ENCODE assay signal across 10 cellular contexts in genomic region chr16:11715246-11715947, GRCh38. TPM values are rescaled to one million over a fixed set of nuclear protein-coding genes. Genes with fewer than 3 reads are reported as not detected.
DNase-seq lines count a peak whose midpoint lies in the region; ATAC-seq, FAIRE-seq and TF ChIP-seq lines count a peak whose summit lies in the region.
"Had no signal": no experiment of that assay in that cellular context is flagged by ENCODE, and none has a peak within 500 bp of the region (broad histone marks: within the 10 kb centered on the region; RNA-seq: fewer than 3 reads in every experiment).

No MANE protein-coding gene starts in this region.

- CTCF ChIA-PET in CD8-positive, alpha-beta T cell (lab: Charles Lee): interaction anchor here (0.6 to 7.9 kb wide), 37 partner anchors 10 to 767 kb away, joined by 3 to 127 read pairs (median 4); partner anchors contain the start of gene TXNDC11

- peaks cover 4% of the 10 kb centered on the region for H3K27me3 Mint-ChIP-seq in CD4-positive, CD25-positive, alpha-beta regulatory T cell
- no peaks in the 10 kb centered on the region for H3K27me3 Mint-ChIP-seq in CD8-positive, alpha-beta T cell (ENCODE audit: low read depth)

- no peak for DNase-seq in CD4-positive, CD25-positive, alpha-beta regulatory T cell
- DNase-seq in GM12892 (ENCODE audit: insufficient read length): no peak
- DNase-seq in NK-92 treated with Interleukin-12 subunit alpha and Interleukin-12 subunit beta, amount 100 ng/mL, for 24 hours (lab: John Stamatoyannopoulos, UW): no peak
- no peak for DNase-seq in CD8-positive, alpha-beta T cell

- H4K20me1 ChIP-seq in SU-DHL-6 (ENCODE audit: low read depth, low read length): no peaks in the 10 kb centered on the region

- peaks cover 63% of the 10 kb centered on the region for H3K36me3 ChIP-seq in CD4-positive, CD25-positive, alpha-beta regulatory T cell (ENCODE audit: control insufficient read depth, insufficient read depth, low read length)
- H3K36me3 ChIP-seq in SU-DHL-6 (ENCODE audit: low read length): peaks cover 20% of the 10 kb centered on the region; the same call in 1 of the 2 replicates
- H3K36me3 ChIP-seq in muscle layer of duodenum (ENCODE audit: control insufficient read depth in 1 of 2, insufficient read depth in 2 of 2, low read length in 2 of 2): peaks cover 13 to 20% of the 10 kb centered on the region in 2 donors
- peaks cover 11% of the 10 kb centered on the region for H3K36me3 ChIP-seq in CD8-positive, alpha-beta T cell (ENCODE audit: insufficient read depth, low read length)

- no peak for TF ChIP-seq POLR2A in GM12892 (IDR thresholded peaks at IDR 0.05; ENCODE audit: low read depth, low read length)
- TF ChIP-seq POLR2A in GM18505 (IDR thresholded peaks at IDR 0.05; ENCODE audit: borderline replicate concordance, extremely low read depth, insufficient read depth, insufficient read length): no peak

- H3K4me3 Mint-ChIP-seq in CD4-positive, CD25-positive, alpha-beta regulatory T cell: no peak overlapping the region
- no peak overlapping the region for H3K4me3 Mint-ChIP-seq in CD8-positive, alpha-beta T cell

- no peak overlapping the region for H3K9ac ChIP-seq in SU-DHL-6 (ENCODE audit: low read length)
- H3K9ac ChIP-seq: GM23248 had no signal

- H2AFZ ChIP-seq in SU-DHL-6 (ENCODE audit: low read depth, low read length, severe bottlenecking): no peak overlapping the region
- H2AFZ ChIP-seq: GM23248 had no signal

- no peaks in the 10 kb centered on the region for H3K9me3 ChIP-seq in CD4-positive, CD25-positive, alpha-beta regulatory T cell (ENCODE audit: control insufficient read depth in 2 of 2, low read length in 2 of 2)
- H3K9me3 ChIP-seq in SU-DHL-6 (ENCODE audit: insufficient read depth, low read length): no peaks in the 10 kb centered on the region
- H3K9me3 ChIP-seq in muscle layer of duodenum (ENCODE audit: control insufficient read depth in 1 of 2, low read length in 2 of 2): no peaks in the 10 kb centered on the region
- H3K9me3 ChIP-seq in CD8-positive, alpha-beta T cell (ENCODE audit: low read length): no peaks in the 10 kb centered on the region
- H3K9me3 ChIP-seq: upper lobe of left lung had no signal

- H3K4me3 ChIP-seq in CD4-positive, CD25-positive, alpha-beta regulatory T cell (ENCODE audit: low read depth, low read length): no peak overlapping the region
- no peak overlapping the region for H3K4me3 ChIP-seq in SU-DHL-6 (ENCODE audit: insufficient read depth, low read length, poor library complexity, severe bottlenecking)
- no peak overlapping the region for H3K4me3 ChIP-seq in muscle layer of duodenum (ENCODE audit: low read depth in 1 of 2, low read length in 2 of 2)
- no peak overlapping the region for H3K4me3 ChIP-seq in CD8-positive, alpha-beta T cell (ENCODE audit: low read depth, low read length)
- H3K4me3 ChIP-seq: GM23248, upper lobe of left lung had no signal

- intact Hi-C loops in CD8-positive, alpha-beta T cell (cut with DNase I, micrococcal nuclease): loop anchor here (2.0 kb wide), 1 partner anchor 751 kb away; no protein-coding TSS in a partner anchor

- no peaks in the 10 kb centered on the region for H3K9me2 ChIP-seq in SU-DHL-6 (replicated peaks; ENCODE audit: insufficient read depth, low read length)

- TF ChIP-seq CTCF in SU-DHL-6 (IDR thresholded peaks at IDR 0.05; ENCODE audit: insufficient read depth, low read length, poor library complexity, severe bottlenecking): no peak
- no peak for TF ChIP-seq CTCF in CD8-positive, alpha-beta T cell (IDR thresholded peaks at IDR 0.05)

- no peaks in the 10 kb centered on the region for H3K9me3 Mint-ChIP-seq in CD4-positive, CD25-positive, alpha-beta regulatory T cell
- no peaks in the 10 kb centered on the region for H3K9me3 Mint-ChIP-seq in CD8-positive, alpha-beta T cell

- POLR2A ChIA-PET in CD8-positive, alpha-beta T cell (lab: Charles Lee): interaction anchor here (0.6 to 0.9 kb wide), 2 partner anchors 27 to 109 kb away, joined by 3 to 5 read pairs; partner anchors contain the start of gene TXNDC11

- H3K4me1 Mint-ChIP-seq in CD4-positive, CD25-positive, alpha-beta regulatory T cell: peaks cover 30 to 43% (median 34%) of the 10 kb centered on the region in 4 donors
- H3K4me1 Mint-ChIP-seq in CD8-positive, alpha-beta T cell (ENCODE audit: low read depth): peaks cover 25% of the 10 kb centered on the region

- H3F3A ChIP-seq in SU-DHL-6 (ENCODE audit: insufficient read depth): peaks cover 20% of the 10 kb centered on the region; the same call in 1 of the 2 replicates

- peak; percentile 73 for FAIRE-seq in GM12892 (lab: Jason Lieb, UNC)

- H3K36me3 Mint-ChIP-seq in CD4-positive, CD25-positive, alpha-beta regulatory T cell: peaks cover 34% of the 10 kb centered on the region
- H3K36me3 Mint-ChIP-seq in CD8-positive, alpha-beta T cell: peaks cover 69% of the 10 kb centered on the region

- no peak overlapping the region for H3K4me2 ChIP-seq in SU-DHL-6 (ENCODE audit: low read depth, low read length, poor library complexity, severe bottlenecking)

- H3K4me1 ChIP-seq in CD4-positive, CD25-positive, alpha-beta regulatory T cell (ENCODE audit: control insufficient read depth, insufficient read depth, low read length, poor library complexity, severe bottlenecking): no peaks in the 10 kb centered on the region
- peaks cover 0 to 24% of the 10 kb centered on the region in 2 donors for H3K4me1 ChIP-seq in muscle layer of duodenum (ENCODE audit: control insufficient read depth in 1 of 2, insufficient read depth in 2 of 2, low read length in 2 of 2)
- H3K4me1 ChIP-seq in CD8-positive, alpha-beta T cell (ENCODE audit: insufficient read depth, low read length): no peaks in the 10 kb centered on the region

- ATAC-seq in CD4-positive, CD25-positive, alpha-beta regulatory T cell (ENCODE audit: low read depth in 2 of 2): no peak
- ATAC-seq in HG02759 (IDR thresholded peaks at IDR 0.05; ENCODE audit: unreplicated experiment): no peak
- ATAC-seq in GM18505 (IDR thresholded peaks at IDR 0.05; ENCODE audit: unreplicated experiment): no peak
- ATAC-seq in CD8-positive, alpha-beta T cell: no peak

- peak overlapping the region; percentile 52 to 75 (median 72) for H3K27ac Mint-ChIP-seq in CD4-positive, CD25-positive, alpha-beta regulatory T cell
- H3K27ac Mint-ChIP-seq in CD8-positive, alpha-beta T cell: no peak overlapping the region

- peaks cover 10% of the 10 kb centered on the region for H3K79me2 ChIP-seq in SU-DHL-6 (ENCODE audit: insufficient read depth, low read length)

- H3K27me3 ChIP-seq in CD4-positive, CD25-positive, alpha-beta regulatory T cell (ENCODE audit: control insufficient read depth, insufficient read depth, low read length): no peaks in the 10 kb centered on the region
- H3K27me3 ChIP-seq in SU-DHL-6 (ENCODE audit: low read length) (no peaks in the 10 kb centered on the region), muscle layer of duodenum (ENCODE audit: low read depth, low read length) (no peaks in the 10 kb centered on the region)
- H3K27me3 ChIP-seq in CD8-positive, alpha-beta T cell (ENCODE audit: insufficient read depth, low read length): no peaks in the 10 kb centered on the region
- H3K27me3 ChIP-seq: upper lobe of left lung had no signal

- H3K27ac ChIP-seq in CD4-positive, CD25-positive, alpha-beta regulatory T cell (ENCODE audit: insufficient read depth, low read length, poor library complexity, severe bottlenecking): no peak overlapping the region
- H3K27ac ChIP-seq in SU-DHL-6 (ENCODE audit: low read depth, low read length) (peak overlapping the region; percentile 38; the same call in 1 of the 2 replicates), muscle layer of duodenum (ENCODE audit: low read length) (peak overlapping the region; percentile 70)
- H3K27ac ChIP-seq in CD8-positive, alpha-beta T cell (ENCODE audit: low read depth, low read length): no peak overlapping the region
- H3K27ac ChIP-seq: GM23248 had no signal

RNA-seq across cellular contexts. Expression of gene TXNDC11, which starts 27.3 kb away (rescaled TPM):
- 178 TPM for total RNA-seq in CD4-positive, CD25-positive, alpha-beta regulatory T cell
- polyA plus RNA-seq in CD4-positive, CD25-positive, alpha-beta regulatory T cell: 10 to 100 TPM; 64.9 to 77.2 (median 70.0) TPM
- 37.2 TPM for polyA plus RNA-seq in GM12892 (2012; ENCODE audit: missing spikeins)
- total RNA-seq in CD8-positive, alpha-beta T cell: 100 to 1,000 TPM; 118 to 130 TPM

RNA-seq across cellular contexts. Expression of gene SNN, which starts 47.1 kb away (rescaled TPM):
- 27.5 TPM for total RNA-seq in CD4-positive, CD25-positive, alpha-beta regulatory T cell
- 10 to 100 TPM; 14.5 to 31.2 (median 23.8) TPM for polyA plus RNA-seq in CD4-positive, CD25-positive, alpha-beta regulatory T cell
- 23.2 TPM for polyA plus RNA-seq in GM12892 (2012; ENCODE audit: missing spikeins)
- total RNA-seq in CD8-positive, alpha-beta T cell: 100 to 1,000 TPM; 105 to 107 TPM

Comparison
In these comparisons a context has a peak if more than half of its experiments do, and no peak if none do; other contexts are left out.
1. H3K27ac ChIP-seq: peak in SU-DHL-6 (single experiment) and muscle layer of duodenum (single experiment); none in CD4-positive, CD25-positive, alpha-beta regulatory T cell (single experiment) and CD8-positive, alpha-beta T cell (single experiment).